Comparison of ENCODE assay signal across 1 cellular context in the genomic region with DNA sequence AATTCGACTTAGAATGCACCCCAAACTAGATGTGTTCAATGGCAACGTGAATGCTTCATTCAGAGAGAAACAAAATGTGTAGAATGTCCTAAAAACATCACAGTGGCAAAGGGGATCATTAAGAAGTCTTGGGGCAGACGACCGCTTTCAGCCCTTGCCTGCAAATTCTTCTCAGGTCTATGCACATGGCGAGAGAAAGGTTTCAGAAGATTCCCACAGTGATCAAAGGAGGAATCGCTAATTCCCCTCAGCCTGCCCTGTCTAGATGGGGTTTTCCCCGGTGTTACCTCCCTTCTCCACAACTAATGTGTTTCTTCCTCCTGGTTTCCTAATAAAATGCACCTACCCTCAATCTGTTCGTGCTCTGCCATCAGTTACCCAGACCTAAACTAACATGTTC.
TF ChIP-seq lines count a peak whose summit lies in the region.

No MANE protein-coding gene starts in this region.

TF ChIP-seq in WTC11, 78 proteins besides CTCF, POLR2A, EP300 and RAD21 (continued from another document):
- TF ChIP-seq, protein P1, sequence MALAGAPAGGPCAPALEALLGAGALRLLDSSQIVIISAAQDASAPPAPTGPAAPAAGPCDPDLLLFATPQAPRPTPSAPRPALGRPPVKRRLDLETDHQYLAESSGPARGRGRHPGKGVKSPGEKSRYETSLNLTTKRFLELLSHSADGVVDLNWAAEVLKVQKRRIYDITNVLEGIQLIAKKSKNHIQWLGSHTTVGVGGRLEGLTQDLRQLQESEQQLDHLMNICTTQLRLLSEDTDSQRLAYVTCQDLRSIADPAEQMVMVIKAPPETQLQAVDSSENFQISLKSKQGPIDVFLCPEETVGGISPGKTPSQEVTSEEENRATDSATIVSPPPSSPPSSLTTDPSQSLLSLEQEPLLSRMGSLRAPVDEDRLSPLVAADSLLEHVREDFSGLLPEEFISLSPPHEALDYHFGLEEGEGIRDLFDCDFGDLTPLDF (CRISPR knock-in tag; IDR thresholded peaks at IDR 0.05): no peak
- TF ChIP-seq ZNF121 (CRISPR knock-in tag; IDR thresholded peaks at IDR 0.05) (no peak), EMX1 (CRISPR knock-in tag; IDR thresholded peaks at IDR 0.05) (no peak), ATF1 (CRISPR knock-in tag; IDR thresholded peaks at IDR 0.05) (no peak), ZNF532 (CRISPR knock-in tag; IDR thresholded peaks at IDR 0.05; ENCODE audit: borderline replicate concordance) (no peak), JAZF1 (CRISPR knock-in tag; IDR thresholded peaks at IDR 0.05) (no peak), TEAD1 (CRISPR knock-in tag; IDR thresholded peaks at IDR 0.05) (no peak)
- TF ChIP-seq, protein P2, sequence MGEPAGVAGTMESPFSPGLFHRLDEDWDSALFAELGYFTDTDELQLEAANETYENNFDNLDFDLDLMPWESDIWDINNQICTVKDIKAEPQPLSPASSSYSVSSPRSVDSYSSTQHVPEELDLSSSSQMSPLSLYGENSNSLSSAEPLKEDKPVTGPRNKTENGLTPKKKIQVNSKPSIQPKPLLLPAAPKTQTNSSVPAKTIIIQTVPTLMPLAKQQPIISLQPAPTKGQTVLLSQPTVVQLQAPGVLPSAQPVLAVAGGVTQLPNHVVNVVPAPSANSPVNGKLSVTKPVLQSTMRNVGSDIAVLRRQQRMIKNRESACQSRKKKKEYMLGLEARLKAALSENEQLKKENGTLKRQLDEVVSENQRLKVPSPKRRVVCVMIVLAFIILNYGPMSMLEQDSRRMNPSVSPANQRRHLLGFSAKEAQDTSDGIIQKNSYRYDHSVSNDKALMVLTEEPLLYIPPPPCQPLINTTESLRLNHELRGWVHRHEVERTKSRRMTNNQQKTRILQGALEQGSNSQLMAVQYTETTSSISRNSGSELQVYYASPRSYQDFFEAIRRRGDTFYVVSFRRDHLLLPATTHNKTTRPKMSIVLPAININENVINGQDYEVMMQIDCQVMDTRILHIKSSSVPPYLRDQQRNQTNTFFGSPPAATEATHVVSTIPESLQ (CRISPR knock-in tag; IDR thresholded peaks at IDR 0.05): no peak
